ENCODE assay signal across 10 cellular contexts in the genomic region with DNA sequence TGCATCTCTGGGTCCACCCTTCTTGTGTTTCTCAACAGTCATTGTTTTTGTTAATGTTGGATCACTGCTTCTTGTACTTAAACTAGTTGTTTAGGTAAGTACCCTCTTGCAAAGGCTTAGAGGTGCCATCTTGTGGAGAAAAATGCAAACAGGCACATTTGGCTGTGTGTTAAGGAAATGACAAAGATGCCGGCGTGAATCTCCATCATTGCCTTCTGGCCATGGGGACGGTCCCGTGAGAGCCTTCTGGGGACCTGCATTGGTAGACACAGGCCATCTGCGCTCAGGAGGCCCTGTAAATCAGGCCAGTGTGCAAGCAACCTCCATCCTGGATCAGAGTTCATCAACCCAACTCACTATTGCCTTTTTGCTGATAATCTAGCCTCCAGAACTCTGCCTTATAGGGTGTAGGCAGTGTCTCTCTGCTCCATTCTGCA.
DNase-seq lines count a peak whose midpoint lies in the region; ATAC-seq and TF ChIP-seq lines count a peak whose summit lies in the region.
"Had no signal": no experiment of that assay in that cellular context is flagged by ENCODE, and none has a peak within 500 bp of the region (broad histone marks: within the 10 kb centered on the region; RNA-seq: fewer than 3 reads in every experiment).

No MANE protein-coding gene starts in this region.

- ATAC-seq in Right ventricle myocardium inferior, result no peak
- peak; percentile 82 for ATAC-seq in left lung
- no peak for ATAC-seq in GM18498 (IDR thresholded peaks at IDR 0.05; ENCODE audit: unreplicated experiment)
- no peak for ATAC-seq in HG03571 (IDR thresholded peaks at IDR 0.05; ENCODE audit: unreplicated experiment)
- no peak for ATAC-seq in natural killer cell

- H3K36me3 Mint-ChIP-seq in natural killer cell, result no peaks in the 10 kb centered on the region
- H3K36me3 Mint-ChIP-seq: stimulated activated naive B cell treated with anti-CD40 and anti-IgM and Interleukin-4, amounts not matched to agents 10 μg/mL and 1 μg/mL and 100 μg/mL, for 72 hours had no signal

- no peaks in the 10 kb centered on the region for H3K27me3 ChIP-seq in cardiac muscle cell
- no peaks in the 10 kb centered on the region for H3K27me3 ChIP-seq in mammary epithelial cell (ENCODE audit: insufficient read depth, low read length)
- no peaks in the 10 kb centered on the region for H3K27me3 ChIP-seq in left lung

- no peak overlapping the region for H3K27ac Mint-ChIP-seq in natural killer cell
- H3K27ac Mint-ChIP-seq: stimulated activated naive B cell treated with anti-CD40 and anti-IgM and Interleukin-4, amounts not matched to agents 10 μg/mL and 1 μg/mL and 100 μg/mL, for 72 hours had no signal

- intact Hi-C loops in Right ventricle myocardium inferior (cut with DNase I) (loop anchor here (2.0 to 10.0 kb wide), 5 partner anchors 53 to 203 kb away; no protein-coding TSS in a partner anchor), mammary epithelial cell (cut with micrococcal nuclease) (loop anchor here (1.0 to 5.0 kb wide), 7 partner anchors 76 to 679 kb away; no protein-coding TSS in a partner anchor), left lung (cut with DNase I) (loop anchor here in 1 of 2 donors (10.0 kb wide), 1 partner anchor 197 kb away; no protein-coding TSS in a partner anchor), natural killer cell (cut with micrococcal nuclease) (no loop called here)

- H3K4me3 Mint-ChIP-seq in natural killer cell, result no peak overlapping the region
- H3K4me3 Mint-ChIP-seq: central memory CD8-positive, alpha-beta T cell; stimulated activated naive B cell treated with anti-CD40 and anti-IgM and Interleukin-4, amounts not matched to agents 10 μg/mL and 1 μg/mL and 100 μg/mL, for 72 hours had no signal

- H3K27ac ChIP-seq in cardiac muscle cell (no peak overlapping the region), mammary epithelial cell (ENCODE audit: insufficient read depth, low read depth, low read length) (no peak overlapping the region), left lung (no peak overlapping the region)

- no peak overlapping the region for H3K4me2 ChIP-seq in mammary epithelial cell (ENCODE audit: insufficient read depth, low read depth, low read length)

- CTCF ChIA-PET in mammary epithelial cell (lab: Charles Lee; ENCODE audit: low non-redundant PET), result no interaction called here

- peak overlapping the region; percentile 18 for H2AFZ ChIP-seq in mammary epithelial cell (ENCODE audit: low read depth, low read length)

- H3K4me3 ChIP-seq in cardiac muscle cell (no peak overlapping the region), mammary epithelial cell (replicated peaks in 1 of 3; ENCODE audit: insufficient read depth in 1 of 3, low read depth in 2 of 3, low read length in 3 of 3) (no peak overlapping the region), left lung (no peak overlapping the region)

- no TSS peak for BruUV-seq in mammary epithelial cell (replicated peaks; lab: Mats Ljungman, UMichigan)

- H3K9ac ChIP-seq in mammary epithelial cell (ENCODE audit: insufficient read depth, low read length), result no peak overlapping the region

- peak; percentile 54 to 74 for DNase-seq in cardiac muscle cell (ENCODE audit: low read depth in 1 of 2, low spot score in 1 of 2)
- no peak for DNase-seq in Right ventricle myocardium inferior (ENCODE audit: missing footprints)
- DNase-seq in NCI-H510A treated with DMSO at 0.1 percent for 48 hours (lab: John Stamatoyannopoulos, UW), result peak; percentile 44
- DNase-seq in mammary epithelial cell, result peak; percentile 65
- no peak for DNase-seq in left lung
- no peak for DNase-seq in natural killer cell
- DNase-seq: stimulated activated naive B cell treated with anti-CD40 and anti-IgM and Interleukin-4, amounts not matched to agents 10 μg/mL and 1 μg/mL and 100 μg/mL, for 72 hours had no signal

- no peaks in the 10 kb centered on the region for H3K9me3 Mint-ChIP-seq in natural killer cell
- H3K9me3 Mint-ChIP-seq: central memory CD8-positive, alpha-beta T cell; stimulated activated naive B cell treated with anti-CD40 and anti-IgM and Interleukin-4, amounts not matched to agents 10 μg/mL and 1 μg/mL and 100 μg/mL, for 72 hours had no signal

- no peaks in the 10 kb centered on the region for H3K79me2 ChIP-seq in mammary epithelial cell (ENCODE audit: insufficient read depth, low read length)

- H3K27me3 Mint-ChIP-seq in natural killer cell (ENCODE audit: low read depth in 2 of 2), result peaks cover 10 to 37% of the 10 kb centered on the region in 2 donors

- dilution Hi-C loops in mammary epithelial cell (cut with HindIII; ENCODE audit: low sequenced_read_pairs), result loop anchor here (5.0 kb wide), 1 partner anchor 74 kb away; no protein-coding TSS in a partner anchor

- no peaks in the 10 kb centered on the region for H3K4me1 ChIP-seq in cardiac muscle cell (ENCODE audit: low read depth)
- peaks cover 8% of the 10 kb centered on the region for H3K4me1 ChIP-seq in mammary epithelial cell (ENCODE audit: insufficient read depth, low read length)
- H3K4me1 ChIP-seq in left lung, result no peaks in the 10 kb centered on the region

- no peaks in the 10 kb centered on the region for H3K36me3 ChIP-seq in cardiac muscle cell
- no peaks in the 10 kb centered on the region for H3K36me3 ChIP-seq in mammary epithelial cell (ENCODE audit: insufficient read depth, low read length)
- H3K36me3 ChIP-seq in left lung, result no peaks in the 10 kb centered on the region

- WGBS in mammary epithelial cell (ENCODE audit: low coverage, missing lambda C conversion rate), result 8% methylated on average over 5 of the region's 5 CpGs

- H3K4me1 Mint-ChIP-seq in natural killer cell, result no peaks in the 10 kb centered on the region
- H3K4me1 Mint-ChIP-seq: stimulated activated naive B cell treated with anti-CD40 and anti-IgM and Interleukin-4, amounts not matched to agents 10 μg/mL and 1 μg/mL and 100 μg/mL, for 72 hours had no signal

- peak; percentile 59 for TF ChIP-seq CTCF in cardiac muscle cell (IDR thresholded peaks at IDR 0.05; ENCODE audit: low read depth, low read length)
- TF ChIP-seq CTCF in mammary epithelial cell (conservative IDR thresholded peaks at IDR 0.05 in 1 of 2, IDR thresholded peaks at IDR 0.05 in 1 of 2; ENCODE audit: extremely low read depth in 1 of 2, insufficient read depth in 1 of 2, low read depth in 1 of 2, low read length in 2 of 2), result peak; percentile 51 to 77
- TF ChIP-seq CTCF in left lung (IDR thresholded peaks at IDR 0.05), result peak in 1 of 2 donors; percentile 22
- TF ChIP-seq CTCF in natural killer cell (IDR thresholded peaks at IDR 0.05), result no peak

- in situ Hi-C loops in mammary epithelial cell (cut with MboI; ENCODE audit: low sequenced_read_pairs in 2 of 2), result loop anchor here (5.0 to 10.0 kb wide), 3 partner anchors 119 to 207 kb away; no protein-coding TSS in a partner anchor

- no peaks in the 10 kb centered on the region for H3K9me3 ChIP-seq in cardiac muscle cell (ENCODE audit: low read depth)
- H3K9me3 ChIP-seq in mammary epithelial cell (replicated peaks; ENCODE audit: insufficient read depth, low read length), result no peaks in the 10 kb centered on the region
- no peaks in the 10 kb centered on the region for H3K9me3 ChIP-seq in left lung

- no peaks in the 10 kb centered on the region for H4K20me1 ChIP-seq in mammary epithelial cell (ENCODE audit: insufficient read depth, low read length)

Comparison
In these comparisons a context has a peak if more than half of its experiments do, and no peak if none do; other contexts are left out.
1. DNase-seq: peak in cardiac muscle cell (2 of 2), NCI-H510A treated with DMSO at 0.1 percent for 48 hours (single experiment) and mammary epithelial cell (single experiment); none in Right ventricle myocardium inferior (single experiment), left lung (0 of 2) and natural killer cell (single experiment).